ENCODE assay signal across 1 cellular context in the genomic region with DNA sequence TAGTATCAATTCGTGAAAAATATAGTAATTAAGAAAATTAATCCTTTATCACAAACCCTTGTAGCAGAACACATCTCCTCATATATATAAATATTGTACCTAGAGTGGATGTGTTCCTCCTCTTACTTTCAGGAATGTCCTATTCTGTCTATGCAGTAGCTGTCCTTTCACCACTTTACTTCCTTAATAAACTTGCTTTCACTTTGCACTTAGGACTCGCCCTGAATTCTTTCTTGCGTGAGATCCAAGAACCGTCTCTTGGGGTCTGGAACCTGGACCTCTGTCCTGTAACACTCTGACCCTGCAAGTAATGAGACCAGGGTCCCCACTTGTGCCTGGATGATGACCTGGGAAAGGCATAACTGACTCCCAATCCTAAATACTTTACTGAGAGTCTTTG.
TF ChIP-seq lines count a peak whose summit lies in the region.

No MANE protein-coding gene starts in this region.

TF ChIP-seq in SK-N-SH, 30 proteins besides CTCF, POLR2A, EP300 and RAD21:
- no peak for TF ChIP-seq RFX5 (IDR thresholded peaks at IDR 0.05; ENCODE audit: low read length)
